In genomic region chr17:77107506-77108433, GRCh38 we compare ENCODE assay signal across 1 cellular context.
TF ChIP-seq lines count a peak whose summit lies in the region.

No MANE protein-coding gene starts in this region.

TF ChIP-seq in K562, 482 proteins besides CTCF, POLR2A, EP300 and RAD21 (continued from another document and continues in another):
- TF ChIP-seq, protein P1, sequence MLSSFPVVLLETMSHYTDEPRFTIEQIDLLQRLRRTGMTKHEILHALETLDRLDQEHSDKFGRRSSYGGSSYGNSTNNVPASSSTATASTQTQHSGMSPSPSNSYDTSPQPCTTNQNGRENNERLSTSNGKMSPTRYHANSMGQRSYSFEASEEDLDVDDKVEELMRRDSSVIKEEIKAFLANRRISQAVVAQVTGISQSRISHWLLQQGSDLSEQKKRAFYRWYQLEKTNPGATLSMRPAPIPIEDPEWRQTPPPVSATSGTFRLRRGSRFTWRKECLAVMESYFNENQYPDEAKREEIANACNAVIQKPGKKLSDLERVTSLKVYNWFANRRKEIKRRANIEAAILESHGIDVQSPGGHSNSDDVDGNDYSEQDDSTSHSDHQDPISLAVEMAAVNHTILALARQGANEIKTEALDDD (IDR thresholded peaks at IDR 0.05), result no peak
- TF ChIP-seq, protein P2, sequence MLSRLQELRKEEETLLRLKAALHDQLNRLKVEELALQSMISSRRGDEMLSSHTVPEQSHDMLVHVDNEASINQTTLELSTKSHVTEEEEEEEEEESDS (CRISPR knock-in tag; IDR thresholded peaks at IDR 0.05), result no peak
- TF ChIP-seq NRF1 (conservative IDR thresholded peaks at IDR 0.05 in 1 of 2, IDR thresholded peaks at IDR 0.05 in 1 of 2) (no peak), ZNF324 (CRISPR knock-in tag; IDR thresholded peaks at IDR 0.05) (no peak), ETV1 (tag; conservative IDR thresholded peaks at IDR 0.05; ENCODE audit: low read depth) (no peak), ZC3H8 (IDR thresholded peaks at IDR 0.05) (no peak), JUNB (CRISPR knock-in tag; conservative IDR thresholded peaks at IDR 0.05) (peak; percentile 57; the same call in 1 of the 2 replicates), ZNF212 (CRISPR knock-in tag; IDR thresholded peaks at IDR 0.05) (no peak), U2AF1 (optimal IDR thresholded peaks at IDR 0.05; ENCODE audit: low read depth, low read length) (no peak), CUX1 (CRISPR knock-in tag; IDR thresholded peaks at IDR 0.05) (no peak), BMI1 (IDR thresholded peaks at IDR 0.05; ENCODE audit: low read length) (no peak), TAF9B (IDR thresholded peaks at IDR 0.05; ENCODE audit: partially characterized antibody) (no peak), FOXP4 (CRISPR knock-in tag; IDR thresholded peaks at IDR 0.05; ENCODE audit: borderline replicate concordance) (no peak), SRSF3 (IDR thresholded peaks at IDR 0.05; ENCODE audit: insufficient read depth, low read length) (no peak), ZNF778 (CRISPR knock-in tag; IDR thresholded peaks at IDR 0.05) (no peak), ZBTB11 (CRISPR knock-in tag; IDR thresholded peaks at IDR 0.05) (no peak), RB1 (IDR thresholded peaks at IDR 0.05; ENCODE audit: low read depth) (no peak), KDM5B (IDR thresholded peaks at IDR 0.05; ENCODE audit: insufficient replicate concordance, low read depth, low read length) (no peak), ZNF134 (CRISPR knock-in tag; conservative IDR thresholded peaks at IDR 0.05) (no peak), BCOR (IDR thresholded peaks at IDR 0.05) (0 out of 2 replicates have a peak, but pooled peaks have one; percentile 26), ZBED1 (IDR thresholded peaks at IDR 0.05) (no peak), FOS (IDR thresholded peaks at IDR 0.05; ENCODE audit: extremely low read depth, insufficient read length) (peak; percentile 39), CHD2 (IDR thresholded peaks at IDR 0.05; ENCODE audit: low read depth, low read length) (no peak), MAFF (IDR thresholded peaks at IDR 0.05; ENCODE audit: low read length) (no peak), PYGO2 (tag; IDR thresholded peaks at IDR 0.05) (no peak), ZKSCAN8 (CRISPR knock-in tag; IDR thresholded peaks at IDR 0.05) (peak; percentile 77), CBFA2T3 (IDR thresholded peaks at IDR 0.05) (peak; percentile 17; the same call in 1 of the 2 replicates), NR2C1 (IDR thresholded peaks at IDR 0.05) (no peak), NR2C1 (tag; IDR thresholded peaks at IDR 0.05) (no peak)
- TF ChIP-seq, protein P3, sequence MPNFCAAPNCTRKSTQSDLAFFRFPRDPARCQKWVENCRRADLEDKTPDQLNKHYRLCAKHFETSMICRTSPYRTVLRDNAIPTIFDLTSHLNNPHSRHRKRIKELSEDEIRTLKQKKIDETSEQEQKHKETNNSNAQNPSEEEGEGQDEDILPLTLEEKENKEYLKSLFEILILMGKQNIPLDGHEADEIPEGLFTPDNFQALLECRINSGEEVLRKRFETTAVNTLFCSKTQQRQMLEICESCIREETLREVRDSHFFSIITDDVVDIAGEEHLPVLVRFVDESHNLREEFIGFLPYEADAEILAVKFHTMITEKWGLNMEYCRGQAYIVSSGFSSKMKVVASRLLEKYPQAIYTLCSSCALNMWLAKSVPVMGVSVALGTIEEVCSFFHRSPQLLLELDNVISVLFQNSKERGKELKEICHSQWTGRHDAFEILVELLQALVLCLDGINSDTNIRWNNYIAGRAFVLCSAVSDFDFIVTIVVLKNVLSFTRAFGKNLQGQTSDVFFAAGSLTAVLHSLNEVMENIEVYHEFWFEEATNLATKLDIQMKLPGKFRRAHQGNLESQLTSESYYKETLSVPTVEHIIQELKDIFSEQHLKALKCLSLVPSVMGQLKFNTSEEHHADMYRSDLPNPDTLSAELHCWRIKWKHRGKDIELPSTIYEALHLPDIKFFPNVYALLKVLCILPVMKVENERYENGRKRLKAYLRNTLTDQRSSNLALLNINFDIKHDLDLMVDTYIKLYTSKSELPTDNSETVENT (CRISPR knock-in tag; IDR thresholded peaks at IDR 0.05), result no peak
- TF ChIP-seq, protein P4, sequence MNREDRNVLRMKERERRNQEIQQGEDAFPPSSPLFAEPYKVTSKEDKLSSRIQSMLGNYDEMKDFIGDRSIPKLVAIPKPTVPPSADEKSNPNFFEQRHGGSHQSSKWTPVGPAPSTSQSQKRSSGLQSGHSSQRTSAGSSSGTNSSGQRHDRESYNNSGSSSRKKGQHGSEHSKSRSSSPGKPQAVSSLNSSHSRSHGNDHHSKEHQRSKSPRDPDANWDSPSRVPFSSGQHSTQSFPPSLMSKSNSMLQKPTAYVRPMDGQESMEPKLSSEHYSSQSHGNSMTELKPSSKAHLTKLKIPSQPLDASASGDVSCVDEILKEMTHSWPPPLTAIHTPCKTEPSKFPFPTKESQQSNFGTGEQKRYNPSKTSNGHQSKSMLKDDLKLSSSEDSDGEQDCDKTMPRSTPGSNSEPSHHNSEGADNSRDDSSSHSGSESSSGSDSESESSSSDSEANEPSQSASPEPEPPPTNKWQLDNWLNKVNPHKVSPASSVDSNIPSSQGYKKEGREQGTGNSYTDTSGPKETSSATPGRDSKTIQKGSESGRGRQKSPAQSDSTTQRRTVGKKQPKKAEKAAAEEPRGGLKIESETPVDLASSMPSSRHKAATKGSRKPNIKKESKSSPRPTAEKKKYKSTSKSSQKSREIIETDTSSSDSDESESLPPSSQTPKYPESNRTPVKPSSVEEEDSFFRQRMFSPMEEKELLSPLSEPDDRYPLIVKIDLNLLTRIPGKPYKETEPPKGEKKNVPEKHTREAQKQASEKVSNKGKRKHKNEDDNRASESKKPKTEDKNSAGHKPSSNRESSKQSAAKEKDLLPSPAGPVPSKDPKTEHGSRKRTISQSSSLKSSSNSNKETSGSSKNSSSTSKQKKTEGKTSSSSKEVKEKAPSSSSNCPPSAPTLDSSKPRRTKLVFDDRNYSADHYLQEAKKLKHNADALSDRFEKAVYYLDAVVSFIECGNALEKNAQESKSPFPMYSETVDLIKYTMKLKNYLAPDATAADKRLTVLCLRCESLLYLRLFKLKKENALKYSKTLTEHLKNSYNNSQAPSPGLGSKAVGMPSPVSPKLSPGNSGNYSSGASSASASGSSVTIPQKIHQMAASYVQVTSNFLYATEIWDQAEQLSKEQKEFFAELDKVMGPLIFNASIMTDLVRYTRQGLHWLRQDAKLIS (CRISPR knock-in tag; IDR thresholded peaks at IDR 0.05), result no peak
- TF ChIP-seq, protein P5, sequence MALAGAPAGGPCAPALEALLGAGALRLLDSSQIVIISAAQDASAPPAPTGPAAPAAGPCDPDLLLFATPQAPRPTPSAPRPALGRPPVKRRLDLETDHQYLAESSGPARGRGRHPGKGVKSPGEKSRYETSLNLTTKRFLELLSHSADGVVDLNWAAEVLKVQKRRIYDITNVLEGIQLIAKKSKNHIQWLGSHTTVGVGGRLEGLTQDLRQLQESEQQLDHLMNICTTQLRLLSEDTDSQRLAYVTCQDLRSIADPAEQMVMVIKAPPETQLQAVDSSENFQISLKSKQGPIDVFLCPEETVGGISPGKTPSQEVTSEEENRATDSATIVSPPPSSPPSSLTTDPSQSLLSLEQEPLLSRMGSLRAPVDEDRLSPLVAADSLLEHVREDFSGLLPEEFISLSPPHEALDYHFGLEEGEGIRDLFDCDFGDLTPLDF (CRISPR knock-in tag; IDR thresholded peaks at IDR 0.05), result no peak
- TF ChIP-seq, protein P6, sequence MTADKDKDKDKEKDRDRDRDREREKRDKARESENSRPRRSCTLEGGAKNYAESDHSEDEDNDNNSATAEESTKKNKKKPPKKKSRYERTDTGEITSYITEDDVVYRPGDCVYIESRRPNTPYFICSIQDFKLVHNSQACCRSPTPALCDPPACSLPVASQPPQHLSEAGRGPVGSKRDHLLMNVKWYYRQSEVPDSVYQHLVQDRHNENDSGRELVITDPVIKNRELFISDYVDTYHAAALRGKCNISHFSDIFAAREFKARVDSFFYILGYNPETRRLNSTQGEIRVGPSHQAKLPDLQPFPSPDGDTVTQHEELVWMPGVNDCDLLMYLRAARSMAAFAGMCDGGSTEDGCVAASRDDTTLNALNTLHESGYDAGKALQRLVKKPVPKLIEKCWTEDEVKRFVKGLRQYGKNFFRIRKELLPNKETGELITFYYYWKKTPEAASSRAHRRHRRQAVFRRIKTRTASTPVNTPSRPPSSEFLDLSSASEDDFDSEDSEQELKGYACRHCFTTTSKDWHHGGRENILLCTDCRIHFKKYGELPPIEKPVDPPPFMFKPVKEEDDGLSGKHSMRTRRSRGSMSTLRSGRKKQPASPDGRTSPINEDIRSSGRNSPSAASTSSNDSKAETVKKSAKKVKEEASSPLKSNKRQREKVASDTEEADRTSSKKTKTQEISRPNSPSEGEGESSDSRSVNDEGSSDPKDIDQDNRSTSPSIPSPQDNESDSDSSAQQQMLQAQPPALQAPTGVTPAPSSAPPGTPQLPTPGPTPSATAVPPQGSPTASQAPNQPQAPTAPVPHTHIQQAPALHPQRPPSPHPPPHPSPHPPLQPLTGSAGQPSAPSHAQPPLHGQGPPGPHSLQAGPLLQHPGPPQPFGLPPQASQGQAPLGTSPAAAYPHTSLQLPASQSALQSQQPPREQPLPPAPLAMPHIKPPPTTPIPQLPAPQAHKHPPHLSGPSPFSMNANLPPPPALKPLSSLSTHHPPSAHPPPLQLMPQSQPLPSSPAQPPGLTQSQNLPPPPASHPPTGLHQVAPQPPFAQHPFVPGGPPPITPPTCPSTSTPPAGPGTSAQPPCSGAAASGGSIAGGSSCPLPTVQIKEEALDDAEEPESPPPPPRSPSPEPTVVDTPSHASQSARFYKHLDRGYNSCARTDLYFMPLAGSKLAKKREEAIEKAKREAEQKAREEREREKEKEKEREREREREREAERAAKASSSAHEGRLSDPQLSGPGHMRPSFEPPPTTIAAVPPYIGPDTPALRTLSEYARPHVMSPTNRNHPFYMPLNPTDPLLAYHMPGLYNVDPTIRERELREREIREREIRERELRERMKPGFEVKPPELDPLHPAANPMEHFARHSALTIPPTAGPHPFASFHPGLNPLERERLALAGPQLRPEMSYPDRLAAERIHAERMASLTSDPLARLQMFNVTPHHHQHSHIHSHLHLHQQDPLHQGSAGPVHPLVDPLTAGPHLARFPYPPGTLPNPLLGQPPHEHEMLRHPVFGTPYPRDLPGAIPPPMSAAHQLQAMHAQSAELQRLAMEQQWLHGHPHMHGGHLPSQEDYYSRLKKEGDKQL (CRISPR knock-in tag; IDR thresholded peaks at IDR 0.05; ENCODE audit: borderline replicate concordance), result no peak
